Comparison of ENCODE assay signal across 8 cellular contexts in genomic region chr19:12937243-12938053, GRCh38.
DNase-seq lines count a peak whose midpoint lies in the region; ATAC-seq and TF ChIP-seq lines count a peak whose summit lies in the region.

No MANE protein-coding gene starts in this region.

- peaks cover 26% of the 10 kb centered on the region for H3K36me3 ChIP-seq in effector memory CD4-positive, alpha-beta T cell (ENCODE audit: control insufficient read depth, insufficient read depth, low read length)
- peaks cover 20 to 27% of the 10 kb centered on the region in 2 donors for H3K36me3 ChIP-seq in muscle layer of duodenum (ENCODE audit: control insufficient read depth in 1 of 2, insufficient read depth in 2 of 2, low read length in 2 of 2)

- no peak for ATAC-seq in HG03342 (IDR thresholded peaks at IDR 0.05; ENCODE audit: unreplicated experiment)
- no peak for ATAC-seq in GM19455 (IDR thresholded peaks at IDR 0.05; ENCODE audit: unreplicated experiment)

- H3K4me3 ChIP-seq in effector memory CD4-positive, alpha-beta T cell (ENCODE audit: insufficient read depth, low read depth, low read length, poor library complexity, severe bottlenecking) = peak overlapping the region; percentile 52
- H3K4me3 ChIP-seq in muscle layer of duodenum (ENCODE audit: low read depth in 1 of 2, low read length in 2 of 2) = peak overlapping the region; percentile 65 to 99

- H3K9me3 ChIP-seq in effector memory CD4-positive, alpha-beta T cell (ENCODE audit: control insufficient read depth, low read length) = no peaks in the 10 kb centered on the region
- no peaks in the 10 kb centered on the region for H3K9me3 ChIP-seq in muscle layer of duodenum (ENCODE audit: control insufficient read depth in 1 of 2, low read length in 2 of 2)

- no peak for TF ChIP-seq RAD21 in Ishikawa (IDR thresholded peaks at IDR 0.05; ENCODE audit: low read depth)

- no peaks in the 10 kb centered on the region for H3K27me3 ChIP-seq in effector memory CD4-positive, alpha-beta T cell (replicated peaks; ENCODE audit: control insufficient read depth, insufficient read depth, low read length, poor library complexity, severe bottlenecking)
- no peaks in the 10 kb centered on the region for H3K27me3 ChIP-seq in muscle layer of duodenum (ENCODE audit: low read depth, low read length)

- H3K4me1 ChIP-seq in effector memory CD4-positive, alpha-beta T cell (ENCODE audit: control insufficient read depth, insufficient read depth, low read length, poor library complexity, severe bottlenecking) = peaks cover 32% of the 10 kb centered on the region
- H3K4me1 ChIP-seq in muscle layer of duodenum (ENCODE audit: control insufficient read depth in 1 of 2, insufficient read depth in 2 of 2, low read length in 2 of 2) = peaks cover 23 to 37% of the 10 kb centered on the region in 2 donors

- TF ChIP-seq EP300 in Ishikawa (IDR thresholded peaks at IDR 0.05; ENCODE audit: borderline replicate concordance) = no peak

- H3K27ac ChIP-seq in effector memory CD4-positive, alpha-beta T cell (ENCODE audit: insufficient read depth, low read length, poor library complexity, severe bottlenecking) = peak overlapping the region; percentile 34
- H3K27ac ChIP-seq in muscle layer of duodenum (ENCODE audit: low read length) = no peak overlapping the region

- peak; percentile 56 for DNase-seq in NCI-H748 (lab: John Stamatoyannopoulos, UW; ENCODE audit: unreplicated experiment)
- no peak for DNase-seq in NCI-H748 treated with DMSO at 0.1 percent for 48 hours (lab: John Stamatoyannopoulos, UW)
- peak; percentile 86 for DNase-seq in SIG-M5 (lab: John Stamatoyannopoulos, UW)
- no peak for DNase-seq in effector memory CD4-positive, alpha-beta T cell

TF ChIP-seq in Ishikawa, 13 proteins besides CTCF, POLR2A, EP300 and RAD21:
- TF ChIP-seq, protein P1, sequence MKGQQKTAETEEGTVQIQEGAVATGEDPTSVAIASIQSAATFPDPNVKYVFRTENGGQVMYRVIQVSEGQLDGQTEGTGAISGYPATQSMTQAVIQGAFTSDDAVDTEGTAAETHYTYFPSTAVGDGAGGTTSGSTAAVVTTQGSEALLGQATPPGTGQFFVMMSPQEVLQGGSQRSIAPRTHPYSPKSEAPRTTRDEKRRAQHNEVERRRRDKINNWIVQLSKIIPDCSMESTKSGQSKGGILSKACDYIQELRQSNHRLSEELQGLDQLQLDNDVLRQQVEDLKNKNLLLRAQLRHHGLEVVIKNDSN (IDR thresholded peaks at IDR 0.05) = peak; percentile 74
- no peak for TF ChIP-seq TEAD4 (IDR thresholded peaks at IDR 0.05)
- TF ChIP-seq NFIC (IDR thresholded peaks at IDR 0.05) = peak; percentile 32; the same call in 1 of the 2 replicates
TF ChIP-seq in Ishikawa: peak in this region for 2.

Comparison
In these comparisons a context has a peak if more than half of its experiments do, and no peak if none do; other contexts are left out.
1. DNase-seq: peak in NCI-H748 (single experiment) and SIG-M5 (single experiment); none in NCI-H748 treated with DMSO at 0.1 percent for 48 hours (single experiment) and effector memory CD4-positive, alpha-beta T cell (0 of 3).